8 cellular contexts compared by ENCODE assay signal in the genomic region with DNA sequence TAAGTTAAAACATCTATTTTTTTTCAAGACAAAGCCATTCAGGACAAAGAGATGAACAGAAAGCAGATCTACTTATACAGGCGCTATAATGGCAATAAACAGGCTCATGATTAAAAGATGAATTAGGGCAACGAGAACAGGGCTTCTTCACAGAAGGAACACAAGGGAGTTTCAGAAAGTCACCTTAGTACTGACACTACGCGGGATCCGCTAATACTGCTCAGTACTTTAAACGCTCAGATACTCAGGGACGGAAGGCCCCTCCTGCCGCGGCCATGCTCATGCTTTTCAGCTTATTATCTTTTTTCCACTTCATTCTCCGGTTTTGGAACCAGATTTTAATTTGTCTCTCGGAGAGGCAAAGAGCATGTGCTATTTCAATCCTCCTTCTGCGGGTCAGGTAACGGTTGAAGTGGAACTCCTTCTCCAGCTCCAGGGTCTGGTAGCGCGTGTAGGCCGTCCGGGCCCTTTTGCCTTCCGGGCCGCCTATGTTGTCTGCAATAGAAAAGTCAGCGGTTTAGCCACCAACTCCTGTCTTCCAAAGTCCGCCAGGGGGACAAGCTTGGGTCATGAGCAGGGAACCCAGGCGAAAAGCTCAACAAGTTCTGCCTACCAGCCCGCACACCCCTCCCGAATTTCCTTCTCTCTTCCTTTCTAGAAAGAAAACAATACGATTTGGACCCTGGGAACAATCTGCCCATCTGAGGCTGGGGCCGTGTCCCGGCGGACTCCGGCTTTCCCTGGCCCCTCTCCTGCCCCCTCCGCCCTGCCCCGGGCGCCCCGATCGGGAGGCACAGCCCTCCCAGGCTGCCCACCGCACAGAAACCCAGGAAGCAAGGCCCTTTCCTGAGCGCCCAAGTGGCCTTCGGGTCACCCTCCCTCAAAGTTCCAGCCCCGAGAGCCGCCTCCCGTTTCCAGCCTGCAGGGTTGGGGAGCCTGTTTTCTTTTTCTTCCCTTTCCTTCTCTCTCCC. TPM values are rescaled to one million over a fixed set of nuclear protein-coding genes. Genes with fewer than 3 reads are reported as not detected.
DNase-seq lines count a peak whose midpoint lies in the region; ATAC-seq and TF ChIP-seq lines count a peak whose summit lies in the region.

No MANE protein-coding gene starts in this region.

- no peak for ATAC-seq in psoas muscle
- ATAC-seq in GM18868 (IDR thresholded peaks at IDR 0.05; ENCODE audit: unreplicated experiment), result no peak

- intact Hi-C loops in psoas muscle (cut with DNase I), result loop anchor here in 1 of 2 donors (5.0 to 10.0 kb wide), 2 partner anchors 285 to 747 kb away; no protein-coding TSS in a partner anchor

- peak in 1 of 2 donors; percentile 53 for DNase-seq in psoas muscle
- DNase-seq in NCI-H2196 treated with DMSO at 0.1 percent for 48 hours (lab: John Stamatoyannopoulos, UW; ENCODE audit: unreplicated experiment), result no peak
- no peak for DNase-seq in stimulated activated naive CD4-positive, alpha-beta T cell (lab: John Stamatoyannopoulos, UW)
- no peak for DNase-seq in NCI-H1694 (lab: John Stamatoyannopoulos, UW)

- H3K27me3 ChIP-seq in iPS-18a (ENCODE audit: control insufficient read depth, insufficient read depth, low read length), result peaks cover 100% of the 10 kb centered on the region
- no peaks in the 10 kb centered on the region for H3K27me3 ChIP-seq in psoas muscle (ENCODE audit: insufficient read depth in 3 of 3, low read length in 2 of 3)

- no peak overlapping the region for H3K9ac ChIP-seq in iPS-18a (ENCODE audit: low read length)

- no peaks in the 10 kb centered on the region for H3K36me3 ChIP-seq in iPS-18a (ENCODE audit: control insufficient read depth, low read depth, low read length)
- peaks cover 0 to 37% of the 10 kb centered on the region in 2 donors for H3K36me3 ChIP-seq in psoas muscle (ENCODE audit: insufficient read depth in 1 of 2, low read depth in 1 of 2)

- peaks cover 3% of the 10 kb centered on the region for H3K4me1 ChIP-seq in iPS-18a (ENCODE audit: control insufficient read depth, low read depth, low read length)
- peaks cover 19% of the 10 kb centered on the region for H3K4me1 ChIP-seq in psoas muscle

- 71 to 77% (median 71%) methylated on average over 40 of the region's 40 CpGs for WGBS in psoas muscle, 3 donors

- H3K27ac ChIP-seq in iPS-18a (ENCODE audit: low read length) (no peak overlapping the region), psoas muscle (peak overlapping the region; percentile 83)

- H3K9me3 ChIP-seq in iPS-18a (ENCODE audit: control insufficient read depth, low read depth, low read length) (peaks cover 3% of the 10 kb centered on the region), psoas muscle (no peaks in the 10 kb centered on the region)

- TF ChIP-seq CTCF in WI38 (IDR thresholded peaks at IDR 0.05; ENCODE audit: low read depth, low read length) (peak; percentile 33; the same call in 1 of the 2 replicates), psoas muscle (IDR thresholded peaks at IDR 0.05) (no peak)

- H3K4me3 ChIP-seq in GM08714 (ENCODE audit: low read length) (peak overlapping the region; percentile 59), WI38 (ENCODE audit: low read depth, low read length) (peak overlapping the region; percentile 80), iPS-18a (ENCODE audit: low read length) (peak overlapping the region; percentile 71), psoas muscle (peak overlapping the region; percentile 74)

RNA-seq across cellular contexts. Expression of a gene that starts 1.6 kb away (rescaled TPM):
- total RNA-seq in psoas muscle, result 10 to 100 TPM in 1 of 4 donors, 1 to 10 TPM in 3; 4.7 to 18.8 (median 8.1) TPM
- polyA plus RNA-seq in psoas muscle, result 1 to 10 TPM; 2.6 to 7.6 (median 4.6) TPM

RNA-seq across cellular contexts. Expression of a gene that starts 5.7 kb away (rescaled TPM):
- total RNA-seq in psoas muscle, result 1 to 10 TPM; 2.5 to 3.7 (median 3.1) TPM
- 1 to 10 TPM in 2 of 3 donors, under 1 TPM in 1; 0.64 to 3.2 (median 1.5) TPM for polyA plus RNA-seq in psoas muscle

RNA-seq across cellular contexts. Expression of a gene that starts 10.5 kb away (rescaled TPM):
- total RNA-seq in psoas muscle, result 1 to 10 TPM; 3.3 to 5.6 (median 4.2) TPM
- polyA plus RNA-seq in psoas muscle, result 1 to 10 TPM in 1 of 3 donors, under 1 TPM in 2; 0.65 to 2.6 (median 0.97) TPM

RNA-seq across cellular contexts. Expression of a gene that starts 11.3 kb away (rescaled TPM):
- 10 to 100 TPM in 2 of 4 donors, 1 to 10 TPM in 2; 7.2 to 11.5 (median 9.1) TPM for total RNA-seq in psoas muscle
- polyA plus RNA-seq in psoas muscle, result 10 to 100 TPM in 2 of 3 donors, 1 to 10 TPM in 1; 6.8 to 20.8 (median 12.5) TPM

RNA-seq across cellular contexts. Expression of a gene that starts 14.6 kb away (rescaled TPM):
- 1 to 10 TPM; 4.7 to 8.4 (median 6.7) TPM for total RNA-seq in psoas muscle
- polyA plus RNA-seq in psoas muscle, result 10 to 100 TPM in 1 of 3 donors, 1 to 10 TPM in 2; 2.9 to 10.2 (median 6.2) TPM
